Comparison of ENCODE assay signal across 27 cellular contexts in genomic region chr3:32553973-32554372, GRCh38.
"Had no signal": no experiment of that assay in that cellular context is flagged by ENCODE, and none has a peak within 500 bp of the region (broad histone marks: within the 10 kb centered on the region; RNA-seq: fewer than 3 reads in every experiment).

No MANE protein-coding gene starts in this region.

- H3K36me3 Mint-ChIP-seq: mesothelial cell of epicardium, naive B cell had no signal

- H3K27me3 Mint-ChIP-seq: dendritic cell treated with granulocyte-macrophage colony-stimulating factor and Interleukin-4, amounts not matched to agents 40 ng/mL and 50 ng/mL, for 4 days; effector memory CD8-positive, alpha-beta T cell; naive B cell; naive thymus-derived CD8-positive, alpha-beta T cell had no signal

- FAIRE-seq: endometrium, frontal cortex, islet of Langerhans, keratinocyte had no signal

- H3K27ac ChIP-seq: colonic mucosa, epithelial cell of prostate, foreskin keratinocyte, gastroesophageal sphincter, heart left ventricle, hepatocyte, left lung, lower lobe of right lung had no signal

- H3K4me1 ChIP-seq: colonic mucosa, foreskin keratinocyte had no signal

- H3K4me1 Mint-ChIP-seq: mesothelial cell of epicardium had no signal

- ATAC-seq: effector memory CD8-positive, alpha-beta T cell; esophagus mucosa; foreskin keratinocyte; gastroesophageal sphincter; heart left ventricle; left cardiac atrium; left lung; left ventricle myocardium superior; mucosa of descending colon; naive thymus-derived CD8-positive, alpha-beta T cell had no signal

- H3K27ac Mint-ChIP-seq: dendritic cell treated with granulocyte-macrophage colony-stimulating factor and Interleukin-4, amounts not matched to agents 40 ng/mL and 50 ng/mL, for 4 days; effector memory CD8-positive, alpha-beta T cell; endodermal cell; mesothelial cell of epicardium had no signal

- H3K4me3 ChIP-seq: colonic mucosa, gastroesophageal sphincter, heart left ventricle, hepatocyte, left lung, lower lobe of right lung, mucosa of descending colon had no signal

- H3K27me3 ChIP-seq: colonic mucosa, foreskin keratinocyte, gastroesophageal sphincter, heart left ventricle, hepatocyte, left lung had no signal

- DNase-seq: colonic mucosa; cortex of kidney; effector CD8-positive, alpha-beta T cell; effector memory CD8-positive, alpha-beta T cell; endodermal cell; erythroblast; foreskin keratinocyte; heart left ventricle; hypothalamus; left cardiac atrium; left lung; left ventricle myocardium superior; lower lobe of right lung; mesenchymal stem cell; mucosa of descending colon; naive B cell; naive thymus-derived CD8-positive, alpha-beta T cell had no signal

- H3K4me3 Mint-ChIP-seq: dendritic cell treated with granulocyte-macrophage colony-stimulating factor and Interleukin-4, amounts not matched to agents 40 ng/mL and 50 ng/mL, for 4 days; effector memory CD8-positive, alpha-beta T cell; endodermal cell; mesothelial cell of epicardium; naive thymus-derived CD8-positive, alpha-beta T cell had no signal

- H3K9me3 ChIP-seq: colonic mucosa, gastroesophageal sphincter, heart left ventricle, left lung, lower lobe of right lung, mucosa of descending colon had no signal

- H3K4me2 ChIP-seq: hepatocyte had no signal

- H3K36me3 ChIP-seq: colonic mucosa, gastroesophageal sphincter, heart left ventricle, left lung, lower lobe of right lung had no signal

- H2AFZ ChIP-seq: hepatocyte had no signal

- H3K9me3 Mint-ChIP-seq: dendritic cell treated with granulocyte-macrophage colony-stimulating factor and Interleukin-4, amounts not matched to agents 40 ng/mL and 50 ng/mL, for 4 days; effector memory CD8-positive, alpha-beta T cell; endodermal cell; mesothelial cell of epicardium; naive B cell; naive thymus-derived CD8-positive, alpha-beta T cell had no signal
